In genomic region chr2:98936917-98937351, GRCh38 we compare ENCODE assay signal across 10 cellular contexts. TPM values are rescaled to one million over a fixed set of nuclear protein-coding genes. Genes with fewer than 3 reads are reported as not detected.
A peak's percentile ranks its signal among the peaks of the same experiment; 100 is the strongest.
DNase-seq lines count a peak whose midpoint lies in the region; ATAC-seq, FAIRE-seq and TF ChIP-seq lines count a peak whose summit lies in the region.
"Had no signal": no experiment of that assay in that cellular context is flagged by ENCODE, and none has a peak within 500 bp of the region (broad histone marks: within the 10 kb centered on the region; RNA-seq: fewer than 3 reads in every experiment).

No MANE protein-coding gene starts in this region.

- ATAC-seq in heart left ventricle (no peak), Right ventricle myocardium superior (ENCODE audit: poor library complexity) (no peak), upper lobe of left lung (ENCODE audit: low FRiP score in 2 of 2) (peak in 1 of 2 donors; percentile 23)
- ATAC-seq: K562 had no signal

- FAIRE-seq in bronchial epithelial cell (lab: Jason Lieb, UNC), result no peak
- FAIRE-seq: K562 had no signal

- TF ChIP-seq POLR2A in heart left ventricle (IDR thresholded peaks at IDR 0.05) (no peak), upper lobe of left lung (IDR thresholded peaks at IDR 0.05) (no peak)

- no peak for TF ChIP-seq EP300 in upper lobe of left lung (IDR thresholded peaks at IDR 0.05)

- H3K27ac ChIP-seq in heart left ventricle, result no peak overlapping the region
- no peak overlapping the region for H3K27ac ChIP-seq in mucosa of rectum (ENCODE audit: low read depth in 2 of 2, low read length in 2 of 2)
- H3K27ac ChIP-seq in upper lobe of left lung, result no peak overlapping the region

- H3K36me3 ChIP-seq in heart left ventricle (no peaks in the 10 kb centered on the region), bronchial epithelial cell (ENCODE audit: control insufficient read depth, insufficient read depth, low read length) (no peaks in the 10 kb centered on the region), mucosa of rectum (ENCODE audit: control insufficient read depth in 2 of 2, insufficient read depth in 2 of 2, low read length in 2 of 2) (no peaks in the 10 kb centered on the region), upper lobe of left lung (no peaks in the 10 kb centered on the region)

- intact Hi-C loops in heart left ventricle (cut with DNase I), result no loop called here
- intact Hi-C loops in Right ventricle myocardium superior (cut with DNase I), result no loop called here

- H3K4me1 ChIP-seq in heart left ventricle (peaks cover 0 to 24% (median 6%) of the 10 kb centered on the region in 12 donors), mucosa of rectum (ENCODE audit: control insufficient read depth in 2 of 2, insufficient read depth in 2 of 2, low read length in 2 of 2) (peaks cover 2 to 10% of the 10 kb centered on the region in 2 donors), upper lobe of left lung (peaks cover 19 to 23% (median 21%) of the 10 kb centered on the region in 4 donors)

- no peaks in the 10 kb centered on the region for H3K9me3 ChIP-seq in heart left ventricle
- no peaks in the 10 kb centered on the region for H3K9me3 ChIP-seq in mucosa of rectum (ENCODE audit: control insufficient read depth in 2 of 2, low read length in 2 of 2)
- H3K9me3 ChIP-seq in upper lobe of left lung, result no peaks in the 10 kb centered on the region

- no peak overlapping the region for H3K9ac ChIP-seq in mucosa of rectum (ENCODE audit: low read depth in 1 of 2, low read length in 2 of 2)

- H3K4me3 ChIP-seq in heart left ventricle (peak overlapping the region in 10 of 12 donors; percentile 11 to 58 (median 50)), bronchial epithelial cell (ENCODE audit: low read depth, low read length) (peak overlapping the region; percentile 45), mucosa of rectum (ENCODE audit: low read length in 2 of 2) (peak overlapping the region; percentile 30 to 45), upper lobe of left lung (peak overlapping the region in 3 of 4 donors; percentile 53 to 59 (median 58))
- H3K4me3 ChIP-seq: K562 had no signal

- H3K27me3 ChIP-seq in heart left ventricle, result peaks cover 12 to 61% (median 36%) of the 10 kb centered on the region in 9 donors
- H3K27me3 ChIP-seq in bronchial epithelial cell (ENCODE audit: control insufficient read depth, insufficient read depth, low read length), result peaks cover 4% of the 10 kb centered on the region
- H3K27me3 ChIP-seq in mucosa of rectum (ENCODE audit: control insufficient read depth in 2 of 2, insufficient read depth in 2 of 2, low read length in 2 of 2), result peaks cover 28 to 41% of the 10 kb centered on the region in 2 donors
- H3K27me3 ChIP-seq in upper lobe of left lung, result peaks cover 0 to 15% (median 11%) of the 10 kb centered on the region in 4 donors

- DNase-seq in heart left ventricle (no peak), Right ventricle myocardium superior (no peak), bronchial epithelial cell (ENCODE audit: low read depth) (no peak), upper lobe of left lung (peak in 1 of 2 donors; percentile 79), dedifferentiated amniotic fluid mesenchymal stem cell (ENCODE audit: extremely low spot score) (no peak), DMS79 treated with DMSO at 0.1 percent for 48 hours (lab: John Stamatoyannopoulos, UW) (no peak), NCI-H524 treated with DMSO at 0.1 percent for 48 hours (lab: John Stamatoyannopoulos, UW) (no peak)
- DNase-seq: effector CD4-positive, alpha-beta T cell had no signal

- WGBS in heart left ventricle, 4 donors, result 4 to 7% (median 5%) methylated on average over 49 of the region's 49 CpGs
- WGBS in upper lobe of left lung, 2 donors, result 5 to 25% methylated on average over 23 to 45 of the region's 49 CpGs

- no peak for TF ChIP-seq CTCF in heart left ventricle (IDR thresholded peaks at IDR 0.05)
- no peak for TF ChIP-seq CTCF in bronchial epithelial cell (IDR thresholded peaks at IDR 0.05; ENCODE audit: insufficient read depth, low read length, severe bottlenecking)
- no peak for TF ChIP-seq CTCF in upper lobe of left lung (IDR thresholded peaks at IDR 0.05)

RNA-seq across cellular contexts. Expression of gene CRACDL, which starts 0.9 kb away (rescaled TPM):
- total RNA-seq in heart left ventricle (1 to 10 TPM; 1.1 to 6.4 (median 2.9) TPM), Right ventricle myocardium superior (4.4 TPM), bronchial epithelial cell (0.26 and 1.4 TPM in 2 replicates), upper lobe of left lung (10 to 100 TPM; 14.6 to 33.4 (median 20.2) TPM)
- polyA plus RNA-seq in heart left ventricle, result 1 to 10 TPM; 1.7 to 7.4 TPM
- total RNA-seq: K562 had no signal
- polyA plus RNA-seq: K562 had no signal
